Comparison of ENCODE assay signal across 8 cellular contexts in genomic region chr19:4077800-4078683, GRCh38. TPM values are rescaled to one million over a fixed set of nuclear protein-coding genes. Genes with fewer than 3 reads are reported as not detected.
A peak's percentile ranks its signal among the peaks of the same experiment; 100 is the strongest.
DNase-seq lines count a peak whose midpoint lies in the region; ATAC-seq and TF ChIP-seq lines count a peak whose summit lies in the region.

No MANE protein-coding gene starts in this region.

- peak; percentile 41 for ATAC-seq in activated CD8-positive, alpha-beta T cell treated with anti-CD3 and anti-CD28 coated beads for 36 hours
- ATAC-seq in psoas muscle (peak; percentile 40 to 70 (median 44)), GM21576 (IDR thresholded peaks at IDR 0.05; ENCODE audit: unreplicated experiment) (no peak)

- H3K27ac Mint-ChIP-seq in HFFc6: peak overlapping the region; percentile 55; the same call in 1 of the 2 replicates
- H3K27ac Mint-ChIP-seq in activated CD8-positive, alpha-beta T cell treated with anti-CD3 and anti-CD28 coated beads for 36 hours: peak overlapping the region; percentile 84

- no peaks in the 10 kb centered on the region for H3K4me1 Mint-ChIP-seq in HFFc6 (ENCODE audit: low read depth)
- peaks cover 36% of the 10 kb centered on the region for H3K4me1 Mint-ChIP-seq in activated CD8-positive, alpha-beta T cell treated with anti-CD3 and anti-CD28 coated beads for 36 hours (ENCODE audit: low read depth)

- POLR2A ChIA-PET in activated CD8-positive, alpha-beta T cell treated with anti-CD3 and anti-CD28 coated beads for 36 hours (lab: Charles Lee): interaction anchor here (1.1 kb wide), 1 partner anchor 12 kb away, joined by 5 read pairs; no protein-coding TSS in a partner anchor

- peaks cover 4% of the 10 kb centered on the region for H3K27me3 Mint-ChIP-seq in HFFc6 (ENCODE audit: insufficient read depth)
- no peaks in the 10 kb centered on the region for H3K27me3 Mint-ChIP-seq in activated CD8-positive, alpha-beta T cell treated with anti-CD3 and anti-CD28 coated beads for 36 hours

- H3K4me1 ChIP-seq in psoas muscle: peaks cover 3% of the 10 kb centered on the region

- DNase-seq in AG09309 (ENCODE audit: low read depth) (no peak), HFFc6 (no peak), fibroblast of the aortic adventitia (ENCODE audit: low read depth) (no peak), psoas muscle (peak; percentile 76 to 82), NCI-H524 (lab: John Stamatoyannopoulos, UW) (no peak), NCI-H2081 treated with DMSO at 0.1 percent for 48 hours (lab: John Stamatoyannopoulos, UW) (no peak)
- peak; percentile 77 for DNase-seq in activated CD8-positive, alpha-beta T cell treated with anti-CD3 and anti-CD28 coated beads for 36 hours

- H3K27ac ChIP-seq in psoas muscle: peak overlapping the region; percentile 41

- 11 to 17% (median 14%) methylated on average over 29 to 32 of the region's 33 CpGs for WGBS in psoas muscle, 3 donors

- CTCF ChIA-PET in activated CD8-positive, alpha-beta T cell treated with anti-CD3 and anti-CD28 coated beads for 36 hours (lab: Charles Lee): interaction anchor here (1.2 to 1.4 kb wide), 2 partner anchors 63 to 93 kb away, joined by 3 to 4 read pairs; partner anchors contain the start of gene EEF2

- H3K4me3 ChIP-seq in AG09309 (ENCODE audit: control insufficient read depth, low read depth, low read length) (peak overlapping the region; percentile 52), fibroblast of the aortic adventitia (ENCODE audit: low read depth, low read length) (peak overlapping the region; percentile 58), psoas muscle (peak overlapping the region; percentile 69)

- peak overlapping the region; percentile 84 for H3K4me3 Mint-ChIP-seq in HFFc6
- peak overlapping the region; percentile 49 for H3K4me3 Mint-ChIP-seq in activated CD8-positive, alpha-beta T cell treated with anti-CD3 and anti-CD28 coated beads for 36 hours

- no peaks in the 10 kb centered on the region for H3K36me3 ChIP-seq in psoas muscle (ENCODE audit: insufficient read depth in 1 of 2, low read depth in 1 of 2)

- H3K36me3 Mint-ChIP-seq in HFFc6 (ENCODE audit: low read depth): no peaks in the 10 kb centered on the region
- no peaks in the 10 kb centered on the region for H3K36me3 Mint-ChIP-seq in activated CD8-positive, alpha-beta T cell treated with anti-CD3 and anti-CD28 coated beads for 36 hours (ENCODE audit: low read depth)

- no peaks in the 10 kb centered on the region for H3K9me3 Mint-ChIP-seq in HFFc6
- no peaks in the 10 kb centered on the region for H3K9me3 Mint-ChIP-seq in activated CD8-positive, alpha-beta T cell treated with anti-CD3 and anti-CD28 coated beads for 36 hours

- TF ChIP-seq CTCF in AG09309 (IDR thresholded peaks at IDR 0.05; ENCODE audit: control insufficient read depth, insufficient read depth, low read depth, low read length, missing control alignments): no peak
- TF ChIP-seq CTCF in HFFc6 (IDR thresholded peaks at IDR 0.05): no peak
- TF ChIP-seq CTCF in activated CD8-positive, alpha-beta T cell treated with anti-CD3 and anti-CD28 coated beads for 36 hours (IDR thresholded peaks at IDR 0.05): no peak
- no peak for TF ChIP-seq CTCF in fibroblast of the aortic adventitia (IDR thresholded peaks at IDR 0.05; ENCODE audit: insufficient read depth, low read length)
- TF ChIP-seq CTCF in psoas muscle (IDR thresholded peaks at IDR 0.05): no peak

- no peaks in the 10 kb centered on the region for H3K9me3 ChIP-seq in psoas muscle

- intact Hi-C loops in activated CD8-positive, alpha-beta T cell treated with anti-CD3 and anti-CD28 coated beads for 36 hours (cut with micrococcal nuclease): no loop called here
- intact Hi-C loops in psoas muscle (cut with DNase I): no loop called here

- H3K27me3 ChIP-seq in psoas muscle (ENCODE audit: insufficient read depth in 3 of 3, low read length in 2 of 3): no peaks in the 10 kb centered on the region

RNA-seq across cellular contexts. Expression of gene ZBTB7A, which starts 11.3 kb away (rescaled TPM):
- 10 to 100 TPM; 40.8 to 47.6 (median 43.6) TPM for total RNA-seq in HFFc6 (2021; fragmentation: NEBNext Ultra II Directional; extraction: Animal tissue kit (Norgen Biotek cat#: 25700))
- total RNA-seq in activated CD8-positive, alpha-beta T cell treated with anti-CD3 and anti-CD28 coated beads for 36 hours: 10 to 100 TPM; 46.6 TPM
- total RNA-seq in fibroblast of the aortic adventitia (ENCODE audit: low replicate concordance) (23.5 and 31.6 TPM in 2 replicates), psoas muscle (10 to 100 TPM; 25.7 to 55.9 (median 45.7) TPM)
- 10 to 100 TPM; 18.5 to 20.3 (median 20.0) TPM for polyA plus RNA-seq in psoas muscle

RNA-seq across cellular contexts. Expression of gene MAP2K2, which starts 45.9 kb away (rescaled TPM):
- total RNA-seq in HFFc6 (2021; fragmentation: NEBNext Ultra II Directional; extraction: Animal tissue kit (Norgen Biotek cat#: 25700)): 100 to 1,000 TPM; 175 to 209 (median 187) TPM
- total RNA-seq in activated CD8-positive, alpha-beta T cell treated with anti-CD3 and anti-CD28 coated beads for 36 hours: 100 to 1,000 TPM; 141 to 145 TPM
- total RNA-seq in fibroblast of the aortic adventitia (ENCODE audit: low replicate concordance): 177 and 215 TPM in 2 replicates
- total RNA-seq in psoas muscle: 100 to 1,000 TPM; 136 to 192 (median 151) TPM
- polyA plus RNA-seq in psoas muscle: 100 to 1,000 TPM; 189 to 290 (median 207) TPM

Comparison
In these comparisons a context has a peak if more than half of its experiments do, and no peak if none do; other contexts are left out.
1. DNase-seq: peak in activated CD8-positive, alpha-beta T cell treated with anti-CD3 and anti-CD28 coated beads for 36 hours (single experiment) and psoas muscle (2 of 2); none in AG09309 (single experiment), HFFc6 (single experiment), fibroblast of the aortic adventitia (single experiment), NCI-H524 (0 of 2) and NCI-H2081 treated with DMSO at 0.1 percent for 48 hours (single experiment).
2. Peak in every context shown above with its lines, with median percentiles within 50 percentile points of each other: H3K4me3 ChIP-seq.